ENCODE assay signal across 23 cellular contexts in the genomic region with DNA sequence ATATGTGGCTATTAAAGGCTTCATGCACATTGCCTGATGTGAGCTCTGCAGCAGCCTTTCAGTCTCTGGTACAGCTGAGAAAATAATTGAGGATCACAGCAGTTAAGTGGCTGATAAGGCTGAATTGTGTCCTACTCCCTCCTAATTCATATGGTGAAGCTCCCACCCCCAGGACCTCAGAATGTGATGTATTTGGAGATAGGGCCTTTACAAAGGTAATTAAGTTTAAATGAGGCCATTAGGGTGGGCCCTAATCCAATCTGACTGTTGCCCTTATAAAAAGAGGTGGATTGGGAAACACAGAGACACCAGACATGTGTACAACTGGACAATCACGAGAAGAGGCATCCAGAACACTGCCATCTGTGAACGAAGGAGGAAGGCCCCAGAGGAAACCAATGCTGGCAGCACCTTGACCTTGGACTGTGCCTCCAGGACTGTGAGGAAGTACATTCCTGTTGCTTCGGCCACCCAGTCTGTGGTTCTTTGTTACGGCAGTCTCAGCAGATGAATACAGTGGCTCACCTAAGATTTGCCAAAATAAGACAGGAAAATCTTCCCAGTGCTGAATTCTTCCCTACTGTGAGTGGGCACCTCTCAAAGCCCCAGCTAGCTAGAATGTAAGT.
DNase-seq lines count a peak whose midpoint lies in the region; ATAC-seq and TF ChIP-seq lines count a peak whose summit lies in the region.
"Had no signal": no experiment of that assay in that cellular context is flagged by ENCODE, and none has a peak within 500 bp of the region (broad histone marks: within the 10 kb centered on the region; RNA-seq: fewer than 3 reads in every experiment).

No MANE protein-coding gene starts in this region.

- H2AFZ ChIP-seq in hepatocyte, result no peak overlapping the region

- peak overlapping the region; percentile 54 for H3K27ac ChIP-seq in hepatocyte
- H3K27ac ChIP-seq: BLaER1 treated with 17β-estradiol and CSF1 and Interleukin-3, amounts not matched to agents 10 nM and 100 nM; SJSA1 had no signal

- no peaks in the 10 kb centered on the region for H3K9me2 ChIP-seq in hepatocyte (replicated peaks; ENCODE audit: insufficient read depth)

- in situ Hi-C loops in ACHN (cut with HindIII; ENCODE audit: low pct_ligation_motif_present, low pct_unique_long_range_greater_than_20kb, low sequenced_read_pairs), result no loop called here

- no peak for TF ChIP-seq CTCF in hepatocyte (IDR thresholded peaks at IDR 0.05; ENCODE audit: poor library complexity)

- 55% methylated on average over 4 of the region's 4 CpGs for WGBS in hepatocyte (ENCODE audit: low lambda C conversion rate, missing lambda C conversion rate)

- H3K4me3 ChIP-seq in hepatocyte, result no peak overlapping the region
- H3K4me3 ChIP-seq: BLaER1 treated with 17β-estradiol and CSF1 and Interleukin-3, amounts not matched to agents 10 nM and 100 nM; GM12878; K562; SJSA1 had no signal

- H3K79me2 ChIP-seq in hepatocyte, result no peaks in the 10 kb centered on the region

- no peaks in the 10 kb centered on the region for H4K20me1 ChIP-seq in hepatocyte (ENCODE audit: insufficient read depth, poor library complexity, severe bottlenecking)
- H4K20me1 ChIP-seq: BLaER1 treated with 17β-estradiol and CSF1 and Interleukin-3, amounts not matched to agents 10 nM and 100 nM had no signal

- no peaks in the 10 kb centered on the region for H3K9me3 ChIP-seq in hepatocyte (ENCODE audit: low read depth)
- H3K9me3 ChIP-seq: BLaER1 treated with 17β-estradiol and CSF1 and Interleukin-3, amounts not matched to agents 10 nM and 100 nM; Caco-2; SJSA1 had no signal

- H3K36me3 ChIP-seq in hepatocyte (replicated peaks; ENCODE audit: insufficient read depth, low read depth), result no peaks in the 10 kb centered on the region
- H3K36me3 ChIP-seq: BLaER1 treated with 17β-estradiol and CSF1 and Interleukin-3, amounts not matched to agents 10 nM and 100 nM; SJSA1 had no signal

- no peaks in the 10 kb centered on the region for H3K27me3 ChIP-seq in hepatocyte
- H3K27me3 ChIP-seq: BLaER1 treated with 17β-estradiol and CSF1 and Interleukin-3, amounts not matched to agents 10 nM and 100 nM; SJSA1 had no signal

- intact Hi-C loops in sciatic nerve (cut with DNase I), result no loop called here

- no peak overlapping the region for H3K4me2 ChIP-seq in hepatocyte
- H3K4me2 ChIP-seq: BLaER1 treated with 17β-estradiol and CSF1 and Interleukin-3, amounts not matched to agents 10 nM and 100 nM had no signal

- DNase-seq in NCI-H146 (lab: John Stamatoyannopoulos, UW) (peak; percentile 60), NCI-H69 (lab: John Stamatoyannopoulos, UW) (peak; percentile 20), hepatocyte (ENCODE audit: low spot score) (peak; percentile 33), sciatic nerve (ENCODE audit: low spot score) (no peak), NAMALWA (ENCODE audit: low spot score) (no peak), ACHN (no peak), NCI-H446 treated with DMSO at 0.1 percent for 48 hours (lab: John Stamatoyannopoulos, UW) (no peak)
- DNase-seq: Caco-2; CD4-positive, alpha-beta memory T cell; DMS 273 treated with DMSO at 0.1 percent for 48 hours; DMS79 treated with DMSO at 0.1 percent for 48 hours; H7; MM.1S; NCI-H1092 treated with DMSO at 0.1 percent for 48 hours; NCI-H1694 treated with DMSO at 0.1 percent for 48 hours; NCI-H774; OCI-M1; SW 1271 had no signal

- peak; percentile 44 for ATAC-seq in sciatic nerve
- ATAC-seq: GM12878, HepG2, K562 had no signal

- peaks cover 12% of the 10 kb centered on the region for H3K4me1 ChIP-seq in hepatocyte (ENCODE audit: insufficient read depth)
- H3K4me1 ChIP-seq: BLaER1 treated with 17β-estradiol and CSF1 and Interleukin-3, amounts not matched to agents 10 nM and 100 nM; Caco-2 had no signal

Comparison
In these comparisons a context has a peak if more than half of its experiments do, and no peak if none do; other contexts are left out.
1. DNase-seq: peak in NCI-H146 (single experiment), NCI-H69 (single experiment) and hepatocyte (single experiment); none in sciatic nerve (single experiment), NAMALWA (single experiment), ACHN (single experiment) and NCI-H446 treated with DMSO at 0.1 percent for 48 hours (single experiment).